11 cellular contexts compared by ENCODE assay signal in the genomic region with DNA sequence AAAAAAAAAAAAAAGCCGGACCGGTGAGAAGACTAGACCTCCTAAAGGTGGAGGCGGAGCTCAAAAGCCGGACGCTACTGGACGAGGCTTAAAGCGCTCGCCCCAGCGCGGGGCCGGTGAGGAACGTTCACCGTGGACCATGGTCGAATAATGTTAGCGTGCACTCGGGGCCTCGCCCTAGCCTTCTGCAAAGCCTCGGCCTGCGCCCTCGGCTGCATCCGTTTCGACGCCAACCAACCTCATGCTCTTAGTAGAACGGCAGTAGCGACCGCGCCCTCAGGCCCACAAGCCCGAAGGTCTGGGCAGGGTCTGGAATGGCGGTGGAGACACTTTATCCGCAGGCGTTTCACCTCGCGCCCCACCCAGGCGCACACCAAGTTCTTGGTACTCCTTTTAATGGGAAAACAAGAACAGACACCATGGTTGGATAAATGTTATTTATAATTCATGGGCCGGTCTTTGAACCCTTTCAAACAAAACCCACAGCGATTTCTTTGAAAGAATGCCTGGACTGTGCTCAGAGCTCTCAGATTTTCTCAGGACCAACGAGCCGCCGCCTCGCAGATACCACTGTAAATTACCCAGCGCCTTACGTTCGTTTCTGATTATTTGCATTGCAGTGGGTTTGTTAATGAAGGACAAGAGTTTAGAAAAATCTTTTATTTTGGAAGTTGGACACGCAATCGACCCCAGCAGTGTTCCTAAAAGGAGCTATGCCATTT. TPM values are rescaled to one million over a fixed set of nuclear protein-coding genes. Genes with fewer than 3 reads are reported as not detected.
DNase-seq lines count a peak whose midpoint lies in the region; ATAC-seq and TF ChIP-seq lines count a peak whose summit lies in the region.
"Had no signal": no experiment of that assay in that cellular context is flagged by ENCODE, and none has a peak within 500 bp of the region (broad histone marks: within the 10 kb centered on the region; RNA-seq: fewer than 3 reads in every experiment).

No MANE protein-coding gene starts in this region.

- peak overlapping the region; percentile 82 for H3K4me3 ChIP-seq in Caco-2 (ENCODE audit: low read depth, low read length)
- H3K4me3 ChIP-seq in KMS-11 (IDR thresholded peaks at IDR 0.05; ENCODE audit: insufficient read depth, low read depth, low read length): no peak overlapping the region
- H3K4me3 ChIP-seq in aorta (ENCODE audit: low read length in 2 of 2): no peak overlapping the region

- H3K4me1 Mint-ChIP-seq in Caco-2 (ENCODE audit: low read depth, unreplicated experiment): peaks cover 20% of the 10 kb centered on the region
- H3K4me1 Mint-ChIP-seq in central memory CD8-positive, alpha-beta T cell: peaks cover 42% of the 10 kb centered on the region
- peaks cover 31% of the 10 kb centered on the region for H3K4me1 Mint-ChIP-seq in nephron

- H3K36me3 ChIP-seq in Caco-2 (ENCODE audit: control insufficient read depth, insufficient read depth, low read length): no peaks in the 10 kb centered on the region
- no peaks in the 10 kb centered on the region for H3K36me3 ChIP-seq in KMS-11 (ENCODE audit: insufficient read depth)
- no peaks in the 10 kb centered on the region for H3K36me3 ChIP-seq in aorta (ENCODE audit: control insufficient read depth in 1 of 2, insufficient read depth in 2 of 2, low read length in 1 of 2)
- H3K36me3 ChIP-seq: tibial nerve had no signal

- no peaks in the 10 kb centered on the region for H4K20me1 ChIP-seq in KMS-11 (ENCODE audit: insufficient read depth)

- H3K27me3 ChIP-seq in Caco-2 (replicated peaks; ENCODE audit: control insufficient read depth, insufficient read depth, low read length) (no peaks in the 10 kb centered on the region), KMS-11 (ENCODE audit: insufficient read depth, low read depth) (no peaks in the 10 kb centered on the region), aorta (ENCODE audit: control insufficient read depth in 1 of 2, insufficient read depth in 2 of 2, low read length in 1 of 2) (no peaks in the 10 kb centered on the region)

- peak overlapping the region; percentile 84 for H3K4me2 ChIP-seq in KMS-11

- peak overlapping the region; percentile 90; the same call in 1 of the 2 replicates for H3K9ac ChIP-seq in KMS-11

- H3K9me3 Mint-ChIP-seq in Caco-2 (ENCODE audit: unreplicated experiment): no peaks in the 10 kb centered on the region
- H3K9me3 Mint-ChIP-seq in central memory CD8-positive, alpha-beta T cell: no peaks in the 10 kb centered on the region
- H3K9me3 Mint-ChIP-seq in nephron: peaks cover 3% of the 10 kb centered on the region

- peak overlapping the region; percentile 90 for H3K4me3 Mint-ChIP-seq in Caco-2 (ENCODE audit: unreplicated experiment)
- peak overlapping the region; percentile 76 for H3K4me3 Mint-ChIP-seq in central memory CD8-positive, alpha-beta T cell
- H3K4me3 Mint-ChIP-seq in nephron: peak overlapping the region; percentile 70 to 88 (median 78)

- CTCF ChIA-PET in Caco-2 (lab: Charles Lee): interaction anchor here (0.6 to 1.1 kb wide), 2 partner anchors 24 to 185 kb away, joined by 3 to 5 read pairs; a partner anchor contains a TSS

- WGBS in aorta, 2 donors: 12 to 17% methylated on average over 43 to 45 of the region's 45 CpGs

- no peak for DNase-seq in Caco-2
- no peak for DNase-seq in central memory CD8-positive, alpha-beta T cell (ENCODE audit: low spot score in 2 of 2)
- no peak for DNase-seq in stimulated activated CD4-positive, alpha-beta T cell treated with anti-CD3 and anti-CD28 coated beads, Interleukin-1b, Interleukin-23, amount 100 ng/mL, for 48 hours
- no peak for DNase-seq in substantia nigra (lab: John Stamatoyannopoulos, UW)
- DNase-seq in aorta: no peak
- no peak for DNase-seq in NCI-H1048 (lab: John Stamatoyannopoulos, UW)
- DNase-seq: NCI-H1436 had no signal

- TF ChIP-seq CTCF in Caco-2 (IDR thresholded peaks at IDR 0.05; ENCODE audit: insufficient read depth in 1 of 2, low read depth in 1 of 2, low read length in 1 of 2, severe bottlenecking in 1 of 2, unreplicated experiment in 1 of 2) (no peak), KMS-11 (conservative IDR thresholded peaks at IDR 0.05; ENCODE audit: low read depth, low read length) (no peak), nephron (IDR thresholded peaks at IDR 0.05; ENCODE audit: unreplicated experiment in 3 of 3) (no peak)

- H3K27me3 Mint-ChIP-seq in Caco-2 (ENCODE audit: insufficient read depth, unreplicated experiment) (no peaks in the 10 kb centered on the region), nephron (ENCODE audit: low read depth) (peaks cover 90% of the 10 kb centered on the region)
- peaks cover 74% of the 10 kb centered on the region for H3K27me3 Mint-ChIP-seq in central memory CD8-positive, alpha-beta T cell

- H3K27ac ChIP-seq in KMS-11 (peak overlapping the region; percentile 81; the same call in 1 of the 2 replicates), substantia nigra (ENCODE audit: low read depth, low read length, poor library complexity, severe bottlenecking) (no peak overlapping the region), aorta (ENCODE audit: low read depth in 1 of 2, low read length in 2 of 2) (no peak overlapping the region)
- H3K27ac ChIP-seq: tibial nerve had no signal

- no peak for ATAC-seq in central memory CD8-positive, alpha-beta T cell (replicated peaks; ENCODE audit: extremely low read depth, poor library complexity, severe bottlenecking)
- ATAC-seq in aorta (ENCODE audit: low FRiP score): no peak

- H3K4me1 ChIP-seq in Caco-2: peaks cover 27% of the 10 kb centered on the region
- peaks cover 4% of the 10 kb centered on the region for H3K4me1 ChIP-seq in KMS-11 (ENCODE audit: low read depth, poor library complexity, severe bottlenecking)
- H3K4me1 ChIP-seq in aorta (ENCODE audit: control insufficient read depth in 1 of 2, insufficient read depth in 2 of 2, low read length in 2 of 2): no peaks in the 10 kb centered on the region

- H3K9me3 ChIP-seq in Caco-2 (no peaks in the 10 kb centered on the region), aorta (ENCODE audit: control insufficient read depth, low read length) (no peaks in the 10 kb centered on the region)
- H3K9me3 ChIP-seq: tibial nerve had no signal

- intact Hi-C loops in Caco-2 (cut with micrococcal nuclease; ENCODE audit: unreplicated experiment) (loop anchor here (2.0 kb wide), 1 partner anchor 100 kb away; no protein-coding TSS in a partner anchor), aorta (cut with DNase I) (no loop called here)

- H3K27ac Mint-ChIP-seq in Caco-2 (ENCODE audit: unreplicated experiment) (peak overlapping the region; percentile 89), nephron (no peak overlapping the region)
- H3K27ac Mint-ChIP-seq in central memory CD8-positive, alpha-beta T cell (ENCODE audit: low read depth): no peak overlapping the region

- H3K36me3 Mint-ChIP-seq in Caco-2 (ENCODE audit: insufficient read depth, unreplicated experiment) (peaks cover 39% of the 10 kb centered on the region), nephron (ENCODE audit: low read depth) (no peaks in the 10 kb centered on the region)
- H3K36me3 Mint-ChIP-seq in central memory CD8-positive, alpha-beta T cell (ENCODE audit: insufficient read depth): peaks cover 17% of the 10 kb centered on the region

- peak overlapping the region; percentile 91 for H2AFZ ChIP-seq in KMS-11 (ENCODE audit: low read depth)

- no TSS peak for BruUV-seq in Caco-2 (replicated peaks; lab: Mats Ljungman, UMichigan)

- no peaks in the 10 kb centered on the region for H3K79me2 ChIP-seq in KMS-11 (ENCODE audit: insufficient read depth, low read depth)

- POLR2A ChIA-PET in Caco-2 (lab: Charles Lee): interaction anchor here (0.6 to 2.0 kb wide), 4 partner anchors 10 to 1965 kb away, joined by 3 to 29 read pairs (median 12); no protein-coding TSS in a partner anchor

RNA-seq across cellular contexts. Expression of a gene that starts 1.3 kb away (rescaled TPM):
- total RNA-seq in Caco-2 (2022) (11.0 TPM in 2 replicates), aorta (not detected)
- not detected for polyA plus RNA-seq in aorta
- total RNA-seq: lower leg skin, tibial nerve had no signal

RNA-seq across cellular contexts. Expression of a gene that starts 24.0 kb away (rescaled TPM):
- 241 and 260 TPM in 2 replicates for total RNA-seq in Caco-2 (2022)
- 10 to 100 TPM; 76.0 to 81.0 TPM for total RNA-seq in aorta
- 100 to 1,000 TPM in 1 of 2 donors, 10 to 100 TPM in 1; 81.0 to 152 TPM for polyA plus RNA-seq in aorta

Comparison
In these comparisons a context has a peak if more than half of its experiments do, and no peak if none do; other contexts are left out.
1. RNA of a gene that starts 1.3 kb away (total RNA-seq): 11.0 TPM in Caco-2; not detected in aorta; every median in the first group is over 10 times any median in the second.
2. Peak in every context shown above with its lines, with median percentiles within 50 percentile points of each other: H3K4me3 Mint-ChIP-seq.